Comparison of ENCODE assay signal across 8 cellular contexts in the genomic region with DNA sequence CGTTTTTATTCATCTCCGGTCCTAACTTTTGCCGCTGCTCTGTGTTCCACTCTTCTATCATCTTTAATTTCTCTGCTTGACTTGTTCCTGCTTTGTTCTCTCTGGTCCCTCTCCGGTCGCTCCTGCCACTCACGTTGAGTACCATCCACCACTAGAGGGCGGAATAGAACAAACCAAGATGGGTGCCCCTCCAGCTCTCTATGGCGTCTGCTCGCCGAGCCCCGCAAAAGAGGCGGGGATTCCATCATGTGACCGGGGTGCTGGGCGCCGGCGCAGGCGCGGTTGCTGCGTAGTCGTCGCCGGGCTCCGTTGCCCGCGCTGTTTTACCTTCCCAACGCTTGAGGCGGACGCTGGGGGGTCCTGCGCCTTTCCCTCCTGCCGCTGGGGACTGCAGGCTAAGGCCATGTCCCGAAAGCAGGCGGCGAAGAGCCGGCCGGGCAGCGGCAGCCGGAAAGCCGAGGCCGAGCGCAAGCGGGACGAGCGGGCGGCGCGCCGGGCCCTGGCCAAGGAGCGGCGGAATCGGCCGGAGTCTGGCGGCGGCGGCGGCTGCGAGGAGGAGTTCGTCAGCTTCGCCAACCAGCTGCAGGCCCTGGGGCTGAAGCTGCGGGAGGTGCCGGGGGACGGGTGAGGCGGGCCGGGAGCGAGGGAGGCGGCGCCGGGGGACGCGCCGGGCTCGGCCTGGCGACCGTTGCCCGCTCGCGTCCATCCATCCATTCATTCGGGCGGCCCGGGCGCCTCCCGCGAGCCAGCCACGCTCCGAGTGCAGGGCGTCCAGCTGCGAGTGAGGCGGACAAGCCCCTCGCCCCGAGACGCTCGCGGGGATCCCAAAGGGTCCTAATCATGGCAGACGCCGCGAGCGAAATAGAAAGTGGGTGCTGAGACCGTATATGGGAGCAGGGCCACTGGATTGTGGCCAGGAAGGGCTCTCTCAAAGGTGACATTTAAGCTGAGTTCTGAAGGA. TPM values are rescaled to one million over a fixed set of nuclear protein-coding genes. Genes with fewer than 3 reads are reported as not detected.
DNase-seq lines count a peak whose midpoint lies in the region; ATAC-seq, FAIRE-seq and TF ChIP-seq lines count a peak whose summit lies in the region.

A gene with protein sequence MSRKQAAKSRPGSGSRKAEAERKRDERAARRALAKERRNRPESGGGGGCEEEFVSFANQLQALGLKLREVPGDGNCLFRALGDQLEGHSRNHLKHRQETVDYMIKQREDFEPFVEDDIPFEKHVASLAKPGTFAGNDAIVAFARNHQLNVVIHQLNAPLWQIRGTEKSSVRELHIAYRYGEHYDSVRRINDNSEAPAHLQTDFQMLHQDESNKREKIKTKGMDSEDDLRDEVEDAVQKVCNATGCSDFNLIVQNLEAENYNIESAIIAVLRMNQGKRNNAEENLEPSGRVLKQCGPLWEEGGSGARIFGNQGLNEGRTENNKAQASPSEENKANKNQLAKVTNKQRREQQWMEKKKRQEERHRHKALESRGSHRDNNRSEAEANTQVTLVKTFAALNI (plus strand): TSS at position 285 of the 961 bp plus-strand sequence. CDS start 119 bp downstream, at position 404.

- DNase-seq in Caki2 (ENCODE audit: low read depth) (peak; percentile 96), HTR-8/SVneo (ENCODE audit: insufficient read length, low spot score) (peak; percentile 96), NOMO-1 treated with DMSO at 0.1 percent for 48 hours (lab: John Stamatoyannopoulos, UW; ENCODE audit: unreplicated experiment) (peak; percentile 97), H1 (ENCODE audit: low read depth in 1 of 2, low spot score in 2 of 2) (peak; percentile 89 to 93), mesendoderm (peak; percentile 98)
- DNase-seq in activated CD8-positive, alpha-beta memory T cell treated with anti-CD3 and anti-CD28 coated beads for 48 hours (ENCODE audit: low read depth in 2 of 3, low spot score in 2 of 3), result peak; percentile 67 to 90 (median 85)
- DNase-seq in stimulated activated CD8-positive, alpha-beta memory T cell treated with anti-CD3 and anti-CD28 coated beads, Interleukin-15, amount 100 ng/mL, for 1 hour (ENCODE audit: low read depth), result peak; percentile 90

- no peak within 1 kb of the TSS for H3K56ac ChIP-seq in H1 (replicated peaks; ENCODE audit: insufficient read length, low read depth, low read length)
- peak within 1 kb of the TSS; percentile 99 for H3K56ac ChIP-seq in mesendoderm (ENCODE audit: low read length)

- no peak within 1 kb of the TSS for H2BK20ac ChIP-seq in H1 (ENCODE audit: low read length)

- peaks cover 0 to 3% (median 3%) of the 10 kb centered on the region in 4 experiments; a peak in 3 of 7 replicates for H3K4me1 ChIP-seq in H1 (replicated peaks in 1 of 4; ENCODE audit: control insufficient read depth in 3 of 4, insufficient read depth in 4 of 4, low read length in 3 of 4)
- H3K4me1 ChIP-seq in mesendoderm (ENCODE audit: control insufficient read depth, low read depth, low read length), result peaks cover 2% of the 10 kb centered on the region

- TF ChIP-seq EP300 in H1 (IDR thresholded peaks at IDR 0.05; ENCODE audit: borderline replicate concordance in 1 of 2, low read depth in 2 of 2, low read length in 2 of 2), result no peak

- no peak within 1 kb of the TSS for H2BK12ac ChIP-seq in H1 (ENCODE audit: low read depth, low read length)

- no peak within 1 kb of the TSS for H3K14ac ChIP-seq in H1 (ENCODE audit: insufficient read length)

- in situ Hi-C loops in Caki2 (cut with HindIII; ENCODE audit: low pct_unique_long_range_greater_than_20kb, low sequenced_read_pairs), result no loop called here

- H3K4ac ChIP-seq in H1 (replicated peaks; ENCODE audit: insufficient read length, low read depth, low read length), result no peak within 1 kb of the TSS
- peak within 1 kb of the TSS; percentile 77 for H3K4ac ChIP-seq in mesendoderm (ENCODE audit: low read depth, low read length)

- H3K79me2 ChIP-seq in H1 (ENCODE audit: control insufficient read depth in 1 of 2, insufficient read depth in 2 of 2, low read length in 2 of 2), result peaks cover 16 to 44% of the 10 kb centered on the region in 2 experiments
- H3K79me2 ChIP-seq in mesendoderm (ENCODE audit: control insufficient read depth, insufficient read depth, low read length), result peaks cover 33% of the 10 kb centered on the region

- H2BK5ac ChIP-seq in H1 (ENCODE audit: low read depth, low read length) (no peak within 1 kb of the TSS), mesendoderm (ENCODE audit: low read length) (no peak within 1 kb of the TSS)

- H3K27me3 ChIP-seq in H1 (replicated peaks in 1 of 4; ENCODE audit: control insufficient read depth in 3 of 4, extremely low read depth in 1 of 4, insufficient read depth in 3 of 4, low read length in 3 of 4) (no peaks in the 10 kb centered on the region), mesendoderm (ENCODE audit: insufficient read depth, low read length, poor library complexity) (no peaks in the 10 kb centered on the region)

- peaks cover 0 to 3% (median 0%) of the 10 kb centered on the region in 4 experiments; a peak in 1 of 8 replicates for H3K36me3 ChIP-seq in H1 (ENCODE audit: control insufficient read depth in 2 of 4, insufficient read depth in 4 of 4, low read length in 3 of 4)
- no peaks in the 10 kb centered on the region for H3K36me3 ChIP-seq in mesendoderm (ENCODE audit: control insufficient read depth, insufficient read depth, low read length)

- H3K9ac ChIP-seq in H1 (replicated peaks in 1 of 4; ENCODE audit: extremely low read depth in 1 of 4, low read depth in 3 of 4, low read length in 3 of 4) (peak within 1 kb of the TSS; percentile 62 to 90 (median 85)), mesendoderm (ENCODE audit: low read length) (peak within 1 kb of the TSS; percentile 97)

- peak within 1 kb of the TSS; percentile 86 to 93 for H3K4me2 ChIP-seq in H1 (ENCODE audit: insufficient read depth in 1 of 2, low read depth in 2 of 2, low read length in 2 of 2)
- peak within 1 kb of the TSS; percentile 80 for H3K4me2 ChIP-seq in mesendoderm (ENCODE audit: low read length)

- H2BK120ac ChIP-seq in H1 (replicated peaks; ENCODE audit: low read depth, low read length), result no peak within 1 kb of the TSS
- no peak within 1 kb of the TSS for H2BK120ac ChIP-seq in mesendoderm (ENCODE audit: low read depth, low read length)

- H3K9me3 ChIP-seq in H1 (ENCODE audit: insufficient read depth in 2 of 2, low read depth in 1 of 2, low read length in 1 of 2), result 0 out of 4 replicates have a peak, but pooled peaks cover 0 to 2% of the 10 kb centered on the region in 2 experiments

- peak within 1 kb of the TSS; percentile 51 for H4K5ac ChIP-seq in H1 (ENCODE audit: insufficient read length, low read depth, low read length)
- peak within 1 kb of the TSS; percentile 44 for H4K5ac ChIP-seq in mesendoderm (ENCODE audit: low read length)

- no peaks in the 10 kb centered on the region; the same call in 1 of the 2 replicates for H3K23me2 ChIP-seq in H1 (ENCODE audit: low read depth, low read length)

- no peak within 1 kb of the TSS for H2AK5ac ChIP-seq in H1 (ENCODE audit: low read depth, low read length)
- H2AK5ac ChIP-seq in mesendoderm (ENCODE audit: low read length), result no peak within 1 kb of the TSS

- no peak within 1 kb of the TSS for H4K91ac ChIP-seq in H1 (replicated peaks; ENCODE audit: insufficient read length, low read length)

- POLR2A ChIA-PET in H1 (lab: Charles Lee; ENCODE audit: partially characterized antibody), result interaction anchor here (0.7 to 1.4 kb wide), 7 partner anchors 12 to 612 kb away, joined by 3 to 6 read pairs (median 3); no protein-coding TSS in a partner anchor

- peak within 1 kb of the TSS; percentile 95 for H2AFZ ChIP-seq in H1 (ENCODE audit: low read length)

- H3K4me3 ChIP-seq in H1 (ENCODE audit: extremely low read depth in 1 of 4, insufficient read depth in 2 of 4, low read depth in 3 of 4, low read length in 4 of 4) (peak within 1 kb of the TSS; percentile 65 to 85 (median 81)), mesendoderm (ENCODE audit: low read length) (peak within 1 kb of the TSS; percentile 80)

- TF ChIP-seq RAD21 in H1 (IDR thresholded peaks at IDR 0.05 in 1 of 2, conservative IDR thresholded peaks at IDR 0.05 in 1 of 2; ENCODE audit: low read depth in 2 of 2, low read length in 2 of 2), result peak; percentile 40 to 66

- WGBS in H1 (ENCODE audit: extremely low coverage in 1 of 2, insufficient coverage in 1 of 2, insufficient read length in 1 of 2, insufficient replicate concordance in 2 of 2, low coverage in 1 of 2, low lambda C conversion rate in 2 of 2, missing lambda C conversion rate in 1 of 2), 2 experiments, result 2% methylated on average over 71 of the region's 97 CpGs; no CpG with 5 or more reads in 1 of the 2 experiments
- no CpG with 5 or more reads among the region's 97 CpGs for WGBS in mesendoderm (ENCODE audit: extremely low coverage, insufficient coverage, low lambda C conversion rate)

- H3K18ac ChIP-seq in H1 (ENCODE audit: extremely low read depth, low read length), result peak within 1 kb of the TSS; percentile 71
- peak within 1 kb of the TSS; percentile 54 for H3K18ac ChIP-seq in mesendoderm (ENCODE audit: low read length)

- no peak for FAIRE-seq in HTR-8/SVneo (lab: Jason Lieb, UNC)
- no peak for FAIRE-seq in H1 (lab: Jason Lieb, UNC)

- peak; percentile 63 to 82 for TF ChIP-seq POLR2A in H1 (IDR thresholded peaks at IDR 0.05; ENCODE audit: control extremely low read depth in 1 of 2, low read depth in 2 of 2, low read length in 2 of 2)

- peaks cover 5% of the 10 kb centered on the region; the same call in 1 of the 2 replicates for H3K79me1 ChIP-seq in H1 (ENCODE audit: low read depth, low read length)
- H3K79me1 ChIP-seq in mesendoderm (ENCODE audit: low read length), result peaks cover 21% of the 10 kb centered on the region

- H3K23ac ChIP-seq in H1 (ENCODE audit: insufficient read length) (no peak within 1 kb of the TSS), mesendoderm (ENCODE audit: low read length) (peak within 1 kb of the TSS; percentile 85)

- H4K20me1 ChIP-seq in H1 (replicated peaks in 1 of 2; ENCODE audit: control insufficient read depth in 1 of 2, insufficient read depth in 2 of 2, low read length in 2 of 2), result peaks cover 3 to 6% of the 10 kb centered on the region in 2 experiments

- TF ChIP-seq CTCF in H1 (IDR thresholded peaks at IDR 0.05; ENCODE audit: control extremely low read depth in 1 of 3, insufficient read depth in 1 of 3, low read depth in 1 of 3, low read length in 3 of 3), result peak; percentile 70 to 86 (median 72)

- peak within 1 kb of the TSS; percentile 77 for H3K27ac ChIP-seq in H1 (ENCODE audit: low read depth, low read length)
- peak within 1 kb of the TSS; percentile 66 for H3K27ac ChIP-seq in mesendoderm (ENCODE audit: low read depth, low read length)

- H4K8ac ChIP-seq in H1 (ENCODE audit: extremely low read depth, insufficient read depth, low read length) (0 out of 2 replicates have a peak within 1 kb of the TSS, but pooled peaks have one; percentile 54), mesendoderm (ENCODE audit: low read depth, low read length) (peak within 1 kb of the TSS; percentile 88)

- no peak within 1 kb of the TSS for H2BK15ac ChIP-seq in H1 (ENCODE audit: low read length)
- H2BK15ac ChIP-seq in mesendoderm (replicated peaks; ENCODE audit: low read depth), result no peak within 1 kb of the TSS

- ATAC-seq in GM21367 (IDR thresholded peaks at IDR 0.05; ENCODE audit: unreplicated experiment), result peak; percentile 82

- CTCF ChIA-PET in H1 (lab: Charles Lee; ENCODE audit: partially characterized antibody), result interaction anchor here (0.6 to 2.8 kb wide), 25 partner anchors 9 to 330 kb away, joined by 3 to 12 read pairs (median 4); no protein-coding TSS in a partner anchor

RNA-seq across cellular contexts. Expression of the gene that starts here (rescaled TPM):
- total RNA-seq in Caki2 (2014; rRNA removed; shearing (Covaris generic); ENCODE audit: low replicate concordance), result 2.5 and 4.9 TPM in 2 replicates
- 11.9 and 12.7 TPM in 2 replicates for total RNA-seq in H1 (2021; fragmentation: NEBNext Ultra II Directional; extraction: Animal tissue kit (Norgen Biotek cat#: 25700))
- 4.6 and 6.3 TPM in 2 replicates for polyA plus RNA-seq in H1 (2011; rRNA removed)
- polyA plus RNA-seq in H1 (2011; cell fraction: cytosol; rRNA removed), result 7.5 TPM
- 5.4 TPM for polyA plus RNA-seq in H1 (2011; cell fraction: nucleus; rRNA removed)
- polyA plus RNA-seq in H1 (2012, experiment 1 of 2), result 7.0 to 13.2 TPM (median 8.6 TPM) in 4 replicates
- polyA plus RNA-seq in H1 (2012, experiment 2 of 2), result 0.55 TPM
- polyA plus RNA-seq in H1 (2013, experiment 1 of 2), result 7.5 TPM
- 5.8 TPM for polyA plus RNA-seq in H1 (2013, experiment 2 of 2)
- 11.7 and 13.5 TPM in 2 replicates for polyA minus RNA-seq in H1 (2011; rRNA and poly(A)+ RNA removed)
- polyA minus RNA-seq in H1 (2011; cell fraction: cytosol; rRNA and poly(A)+ RNA removed), result 5.1 TPM
- 10.9 TPM for polyA minus RNA-seq in H1 (2011; cell fraction: nucleus; rRNA and poly(A)+ RNA removed)
- 4.1 TPM for polyA plus RNA-seq in mesendoderm (2013, experiment 1 of 2)
- 3.8 TPM for polyA plus RNA-seq in mesendoderm (2013, experiment 2 of 2)

Comparison
In these comparisons a context has a peak if more than half of its experiments do, and no peak if none do; other contexts are left out.
1. Peak in every context shown above with its lines: DNase-seq, ATAC-seq, H3K4me3 ChIP-seq and H3K27ac ChIP-seq.